In the genomic region with DNA sequence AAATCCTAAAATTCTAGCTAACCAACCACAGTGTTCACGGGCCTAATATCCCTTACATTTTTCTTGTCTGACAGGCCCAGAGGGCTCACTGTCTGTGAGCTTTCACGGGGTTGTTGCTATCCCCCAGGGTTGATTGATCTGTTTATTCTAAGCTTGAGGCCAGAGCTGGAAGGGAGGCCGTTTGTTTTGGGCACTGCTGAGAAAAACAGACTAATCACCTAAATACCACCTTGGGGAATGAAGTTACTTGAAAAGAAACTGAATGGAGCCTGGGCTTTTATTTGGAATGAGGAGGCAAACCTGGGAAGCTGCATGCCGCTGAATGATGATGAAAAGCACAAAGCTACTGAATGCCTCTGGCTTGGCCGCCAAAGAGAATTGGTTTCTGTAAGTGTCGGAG, we compare ENCODE assay signal across 18 cellular contexts.
A peak's percentile ranks its signal among the peaks of the same experiment; 100 is the strongest.
DNase-seq lines count a peak whose midpoint lies in the region; ATAC-seq and TF ChIP-seq lines count a peak whose summit lies in the region.
"Had no signal": no experiment of that assay in that cellular context is flagged by ENCODE, and none has a peak within 500 bp of the region (broad histone marks: within the 10 kb centered on the region; RNA-seq: fewer than 3 reads in every experiment).

No MANE protein-coding gene starts in this region.

- H4K12ac ChIP-seq in trophoblast cell (ENCODE audit: low read depth, low read length) = no peak overlapping the region

- no peaks in the 10 kb centered on the region for H3K9me3 ChIP-seq in endodermal cell (ENCODE audit: control insufficient read depth, low read length)
- no peaks in the 10 kb centered on the region for H3K9me3 ChIP-seq in trophoblast cell (ENCODE audit: insufficient read depth, low read depth, low read length)

- H3K27me3 ChIP-seq in GM23338 (ENCODE audit: insufficient read depth) (no peaks in the 10 kb centered on the region), endodermal cell (ENCODE audit: control insufficient read depth, insufficient read depth, low read length, poor library complexity, severe bottlenecking) (no peaks in the 10 kb centered on the region), trophoblast cell (ENCODE audit: insufficient read depth, low read length) (no peaks in the 10 kb centered on the region)

- H3K4me1 Mint-ChIP-seq in GM23338 = peaks cover 10% of the 10 kb centered on the region
- peaks cover 23% of the 10 kb centered on the region for H3K4me1 Mint-ChIP-seq in endodermal cell
- H3K4me1 Mint-ChIP-seq in nephron = peaks cover 50% of the 10 kb centered on the region
- H3K4me1 Mint-ChIP-seq: B cell had no signal

- H3K4me1 ChIP-seq in GM23338 (ENCODE audit: insufficient read depth) = peaks cover 1% of the 10 kb centered on the region; the same call in 1 of the 2 replicates
- peaks cover 16% of the 10 kb centered on the region for H3K4me1 ChIP-seq in endodermal cell (ENCODE audit: control insufficient read depth, insufficient read depth, low read length)
- H3K4me1 ChIP-seq in trophoblast cell (ENCODE audit: control insufficient read depth in 1 of 2, insufficient read depth in 2 of 2, low read length in 2 of 2) = peaks cover 8 to 13% of the 10 kb centered on the region in 2 experiments

- H4K20me1 ChIP-seq in GM23338 (replicated peaks; ENCODE audit: insufficient read depth) = no peaks in the 10 kb centered on the region

- H3K27me3 Mint-ChIP-seq in GM23338 (ENCODE audit: insufficient read depth, low read depth, poor library complexity) (peaks cover 2% of the 10 kb centered on the region), endodermal cell (ENCODE audit: insufficient read depth) (no peaks in the 10 kb centered on the region), nephron (ENCODE audit: low read depth) (peaks cover 28% of the 10 kb centered on the region)
- H3K27me3 Mint-ChIP-seq: CD4-positive, alpha-beta T cell had no signal

- H4K8ac ChIP-seq in trophoblast cell (ENCODE audit: low read depth, low read length) = no peak overlapping the region

- no peak for DNase-seq in GM23338 (ENCODE audit: low spot score)
- DNase-seq in endodermal cell = no peak
- no peak for DNase-seq in trophoblast cell
- DNase-seq in GF-D8 (lab: John Stamatoyannopoulos, UW) = no peak
- no peak for DNase-seq in NCI-H82 treated with DMSO at 0.1 percent for 48 hours (lab: John Stamatoyannopoulos, UW; ENCODE audit: unreplicated experiment)
- DNase-seq: C1 segment of cervical spinal cord; Calu3; CD4-positive, alpha-beta T cell; DMS 273 treated with DMSO at 0.1 percent for 48 hours; DMS79 treated with DMSO at 0.1 percent for 48 hours; GM23248; H7 had no signal

- no peak overlapping the region for H3K4me3 ChIP-seq in GM23338
- H3K4me3 ChIP-seq in endodermal cell (ENCODE audit: low read length) = peak overlapping the region; percentile 5
- no peak overlapping the region for H3K4me3 ChIP-seq in trophoblast cell (ENCODE audit: low read depth, low read length)
- H3K4me3 ChIP-seq: GM12878, GM23248 had no signal

- ATAC-seq in GM23338 (no peak), HG03521 (IDR thresholded peaks at IDR 0.05; ENCODE audit: unreplicated experiment) (no peak), HG03354 (IDR thresholded peaks at IDR 0.05; ENCODE audit: poor library complexity, severe bottlenecking, unreplicated experiment) (no peak)
- ATAC-seq: GM12878 had no signal

- H3K36me3 ChIP-seq in GM23338 (ENCODE audit: insufficient read depth) (no peaks in the 10 kb centered on the region), endodermal cell (ENCODE audit: control insufficient read depth, insufficient read depth, low read length) (no peaks in the 10 kb centered on the region), trophoblast cell (ENCODE audit: control insufficient read depth in 1 of 2, insufficient read depth in 2 of 2, low read length in 2 of 2) (peaks cover 2% of the 10 kb centered on the region in 2 experiments)

- H3K27ac Mint-ChIP-seq in GM23338 (no peak overlapping the region), endodermal cell (peak overlapping the region; percentile 58), nephron (peak overlapping the region; percentile 81 to 86 (median 83))
- H3K27ac Mint-ChIP-seq: B cell; CD4-positive, alpha-beta T cell; IgD-negative memory B cell had no signal

- H3K36me3 Mint-ChIP-seq in GM23338 (ENCODE audit: low read depth) = no peaks in the 10 kb centered on the region
- H3K36me3 Mint-ChIP-seq in endodermal cell (ENCODE audit: low read depth) = peaks cover 6% of the 10 kb centered on the region
- peaks cover 3% of the 10 kb centered on the region for H3K36me3 Mint-ChIP-seq in nephron (ENCODE audit: low read depth)

- no peak overlapping the region for H2BK12ac ChIP-seq in trophoblast cell (ENCODE audit: low read length)

- no peaks in the 10 kb centered on the region for H3K9me3 Mint-ChIP-seq in GM23338
- H3K9me3 Mint-ChIP-seq in endodermal cell = no peaks in the 10 kb centered on the region
- H3K9me3 Mint-ChIP-seq in nephron = no peaks in the 10 kb centered on the region
- H3K9me3 Mint-ChIP-seq: CD4-positive, alpha-beta T cell; IgD-negative memory B cell had no signal

- H3K9me2 ChIP-seq in GM23338 (ENCODE audit: insufficient read depth) = no peaks in the 10 kb centered on the region

- H3K9ac ChIP-seq in endodermal cell (ENCODE audit: extremely low read depth, low read length, poor library complexity, severe bottlenecking) (no peak overlapping the region), trophoblast cell (ENCODE audit: low read length) (no peak overlapping the region)
- H3K9ac ChIP-seq: GM23248 had no signal

- no peak overlapping the region for H2BK5ac ChIP-seq in trophoblast cell (ENCODE audit: low read depth, low read length, poor library complexity)

- no peaks in the 10 kb centered on the region for H3F3A ChIP-seq in GM23338 (replicated peaks; ENCODE audit: low read depth)

- no peak overlapping the region for H3K4me2 ChIP-seq in GM23338
- peak overlapping the region; percentile 2 for H3K4me2 ChIP-seq in trophoblast cell (ENCODE audit: low read length)

- H4K91ac ChIP-seq in trophoblast cell (ENCODE audit: low read depth, low read length) = peak overlapping the region; percentile 26

- peaks cover 4% of the 10 kb centered on the region for H3K79me1 ChIP-seq in trophoblast cell (ENCODE audit: low read length)

- no peak overlapping the region for H3K4ac ChIP-seq in trophoblast cell (ENCODE audit: low read depth, low read length)

- H3K27ac ChIP-seq in GM23338 (ENCODE audit: low read depth) (no peak overlapping the region), endodermal cell (ENCODE audit: low read depth, low read length) (peak overlapping the region; percentile 22), trophoblast cell (ENCODE audit: low read depth, low read length) (peak overlapping the region; percentile 48)
- H3K27ac ChIP-seq: GM23248 had no signal

- H2AFZ ChIP-seq in GM23338 (peak overlapping the region; percentile 38; the same call in 1 of the 2 replicates), trophoblast cell (ENCODE audit: insufficient read depth, low read length, poor library complexity) (no peak overlapping the region)
- H2AFZ ChIP-seq: GM23248 had no signal

- no peak overlapping the region for H3K4me3 Mint-ChIP-seq in GM23338
- H3K4me3 Mint-ChIP-seq in endodermal cell = no peak overlapping the region
- peak overlapping the region in 1 of 3 experiments; percentile 37 for H3K4me3 Mint-ChIP-seq in nephron
- H3K4me3 Mint-ChIP-seq: B cell; CD4-positive, alpha-beta T cell; IgD-negative memory B cell had no signal

- no peak overlapping the region for H2BK120ac ChIP-seq in trophoblast cell (ENCODE audit: insufficient read depth, low read length, poor library complexity)

- H3K14ac ChIP-seq in trophoblast cell (ENCODE audit: low read length) = no peak overlapping the region

- TF ChIP-seq CTCF in GM23338 (conservative IDR thresholded peaks at IDR 0.05; ENCODE audit: low read depth in 2 of 2) = no peak
- no peak for TF ChIP-seq CTCF in endodermal cell (conservative IDR thresholded peaks at IDR 0.05)
- TF ChIP-seq CTCF in nephron (IDR thresholded peaks at IDR 0.05; ENCODE audit: unreplicated experiment in 3 of 3) = no peak

- WGBS in endodermal cell (ENCODE audit: insufficient coverage in 1 of 2, insufficient read length in 1 of 2), 2 experiments = 56 to 67% methylated on average over 3 to 6 of the region's 6 CpGs
- no CpG with 5 or more reads among the region's 6 CpGs for WGBS in trophoblast cell (ENCODE audit: extremely low coverage, insufficient coverage, insufficient read length)

- peak overlapping the region; percentile 67 for H3K18ac ChIP-seq in trophoblast cell (ENCODE audit: low read length)

- no peaks in the 10 kb centered on the region for H3K79me2 ChIP-seq in GM23338 (replicated peaks; ENCODE audit: insufficient read depth)
- no peaks in the 10 kb centered on the region for H3K79me2 ChIP-seq in trophoblast cell (ENCODE audit: control insufficient read depth, insufficient read depth, low read length, poor library complexity)

- no peak overlapping the region for H3K23ac ChIP-seq in trophoblast cell (ENCODE audit: low read length)

- H2AK5ac ChIP-seq in trophoblast cell (ENCODE audit: low read length) = no peak overlapping the region

TF ChIP-seq in GM23338, 12 proteins besides CTCF, POLR2A, EP300 and RAD21:
- no peak for TF ChIP-seq ZNF114 (CRISPR knock-in tag; IDR thresholded peaks at IDR 0.05)
- TF ChIP-seq CREB1 (CRISPR knock-in tag; IDR thresholded peaks at IDR 0.05; ENCODE audit: low read depth) = no peak
